ENCODE assay signal across 2 cellular contexts in the genomic region with DNA sequence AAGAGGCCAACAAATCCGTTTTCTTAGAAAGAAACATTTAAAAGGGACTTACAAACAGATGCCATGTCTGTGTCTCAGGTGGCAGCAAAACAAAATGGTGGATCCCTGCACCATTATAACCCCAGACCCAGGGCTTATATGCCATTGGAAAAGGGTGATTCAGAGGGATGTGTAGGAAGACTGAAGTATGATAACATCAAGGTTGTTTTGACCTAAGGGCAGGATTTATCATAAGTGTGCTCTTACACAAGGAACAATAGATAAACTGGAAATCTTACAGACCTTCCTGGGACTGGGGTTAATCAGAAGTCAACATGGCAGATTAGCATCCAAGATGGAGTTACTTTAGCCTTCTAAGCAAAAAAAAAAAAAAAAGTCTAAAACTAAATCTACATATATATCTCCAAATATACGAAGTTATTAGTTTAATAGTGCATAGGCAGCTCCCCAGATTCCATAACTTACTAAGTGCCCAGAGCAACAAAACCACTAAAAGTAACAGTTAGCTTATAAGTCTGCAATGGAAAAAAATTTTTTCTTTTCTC.
TF ChIP-seq lines count a peak whose summit lies in the region.

No MANE protein-coding gene starts in this region.

TF ChIP-seq in SK-N-SH treated with all-trans-retinoic acid at 6 μM for 48 hours, 23 proteins besides CTCF, POLR2A, EP300 and RAD21 (continued from another document):
- TF ChIP-seq, protein P1, sequence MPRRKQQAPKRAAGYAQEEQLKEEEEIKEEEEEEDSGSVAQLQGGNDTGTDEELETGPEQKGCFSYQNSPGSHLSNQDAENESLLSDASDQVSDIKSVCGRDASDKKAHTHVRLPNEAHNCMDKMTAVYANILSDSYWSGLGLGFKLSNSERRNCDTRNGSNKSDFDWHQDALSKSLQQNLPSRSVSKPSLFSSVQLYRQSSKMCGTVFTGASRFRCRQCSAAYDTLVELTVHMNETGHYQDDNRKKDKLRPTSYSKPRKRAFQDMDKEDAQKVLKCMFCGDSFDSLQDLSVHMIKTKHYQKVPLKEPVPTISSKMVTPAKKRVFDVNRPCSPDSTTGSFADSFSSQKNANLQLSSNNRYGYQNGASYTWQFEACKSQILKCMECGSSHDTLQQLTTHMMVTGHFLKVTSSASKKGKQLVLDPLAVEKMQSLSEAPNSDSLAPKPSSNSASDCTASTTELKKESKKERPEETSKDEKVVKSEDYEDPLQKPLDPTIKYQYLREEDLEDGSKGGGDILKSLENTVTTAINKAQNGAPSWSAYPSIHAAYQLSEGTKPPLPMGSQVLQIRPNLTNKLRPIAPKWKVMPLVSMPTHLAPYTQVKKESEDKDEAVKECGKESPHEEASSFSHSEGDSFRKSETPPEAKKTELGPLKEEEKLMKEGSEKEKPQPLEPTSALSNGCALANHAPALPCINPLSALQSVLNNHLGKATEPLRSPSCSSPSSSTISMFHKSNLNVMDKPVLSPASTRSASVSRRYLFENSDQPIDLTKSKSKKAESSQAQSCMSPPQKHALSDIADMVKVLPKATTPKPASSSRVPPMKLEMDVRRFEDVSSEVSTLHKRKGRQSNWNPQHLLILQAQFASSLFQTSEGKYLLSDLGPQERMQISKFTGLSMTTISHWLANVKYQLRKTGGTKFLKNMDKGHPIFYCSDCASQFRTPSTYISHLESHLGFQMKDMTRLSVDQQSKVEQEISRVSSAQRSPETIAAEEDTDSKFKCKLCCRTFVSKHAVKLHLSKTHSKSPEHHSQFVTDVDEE (CRISPR knock-in tag; IDR thresholded peaks at IDR 0.05) = peak; percentile 76; the same call in 1 of the 2 replicates
TF ChIP-seq in SK-N-SH treated with all-trans-retinoic acid at 6 μM for 48 hours: peak in this region for 1.

TF ChIP-seq in SK-N-SH, 30 proteins besides CTCF, POLR2A, EP300 and RAD21 (continued from another document):
- no peak for TF ChIP-seq RFX5 (IDR thresholded peaks at IDR 0.05; ENCODE audit: low read length)
- TF ChIP-seq TAF1 (IDR thresholded peaks at IDR 0.05; ENCODE audit: borderline replicate concordance, low read depth, low read length) = no peak
- TF ChIP-seq JUND (IDR thresholded peaks at IDR 0.05) = no peak
- TF ChIP-seq, protein P2, sequence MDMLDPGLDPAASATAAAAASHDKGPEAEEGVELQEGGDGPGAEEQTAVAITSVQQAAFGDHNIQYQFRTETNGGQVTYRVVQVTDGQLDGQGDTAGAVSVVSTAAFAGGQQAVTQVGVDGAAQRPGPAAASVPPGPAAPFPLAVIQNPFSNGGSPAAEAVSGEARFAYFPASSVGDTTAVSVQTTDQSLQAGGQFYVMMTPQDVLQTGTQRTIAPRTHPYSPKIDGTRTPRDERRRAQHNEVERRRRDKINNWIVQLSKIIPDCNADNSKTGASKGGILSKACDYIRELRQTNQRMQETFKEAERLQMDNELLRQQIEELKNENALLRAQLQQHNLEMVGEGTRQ (IDR thresholded peaks at IDR 0.05; ENCODE audit: borderline replicate concordance, low read depth, low read length) = no peak
- no peak for TF ChIP-seq NFIC (IDR thresholded peaks at IDR 0.05; ENCODE audit: borderline replicate concordance)
- TF ChIP-seq MEF2A (IDR thresholded peaks at IDR 0.05; ENCODE audit: borderline replicate concordance, low read depth) = no peak
- TF ChIP-seq, protein P3, sequence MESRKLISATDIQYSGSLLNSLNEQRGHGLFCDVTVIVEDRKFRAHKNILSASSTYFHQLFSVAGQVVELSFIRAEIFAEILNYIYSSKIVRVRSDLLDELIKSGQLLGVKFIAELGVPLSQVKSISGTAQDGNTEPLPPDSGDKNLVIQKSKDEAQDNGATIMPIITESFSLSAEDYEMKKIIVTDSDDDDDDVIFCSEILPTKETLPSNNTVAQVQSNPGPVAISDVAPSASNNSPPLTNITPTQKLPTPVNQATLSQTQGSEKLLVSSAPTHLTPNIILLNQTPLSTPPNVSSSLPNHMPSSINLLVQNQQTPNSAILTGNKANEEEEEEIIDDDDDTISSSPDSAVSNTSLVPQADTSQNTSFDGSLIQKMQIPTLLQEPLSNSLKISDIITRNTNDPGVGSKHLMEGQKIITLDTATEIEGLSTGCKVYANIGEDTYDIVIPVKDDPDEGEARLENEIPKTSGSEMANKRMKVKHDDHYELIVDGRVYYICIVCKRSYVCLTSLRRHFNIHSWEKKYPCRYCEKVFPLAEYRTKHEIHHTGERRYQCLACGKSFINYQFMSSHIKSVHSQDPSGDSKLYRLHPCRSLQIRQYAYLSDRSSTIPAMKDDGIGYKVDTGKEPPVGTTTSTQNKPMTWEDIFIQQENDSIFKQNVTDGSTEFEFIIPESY (IDR thresholded peaks at IDR 0.05; ENCODE audit: borderline replicate concordance, low read depth) = no peak
- no peak for TF ChIP-seq RXRA (IDR thresholded peaks at IDR 0.05; ENCODE audit: borderline replicate concordance, low read depth)
- no peak for TF ChIP-seq SIN3A (IDR thresholded peaks at IDR 0.05; ENCODE audit: borderline replicate concordance, low read depth, low read length)
- no peak for TF ChIP-seq TEAD4 (IDR thresholded peaks at IDR 0.05; ENCODE audit: borderline replicate concordance, insufficient read depth)
- TF ChIP-seq GABPA (IDR thresholded peaks at IDR 0.05; ENCODE audit: low read depth) = no peak
- TF ChIP-seq YY1 (IDR thresholded peaks at IDR 0.05; ENCODE audit: low read depth) = no peak
- TF ChIP-seq, protein P4, sequence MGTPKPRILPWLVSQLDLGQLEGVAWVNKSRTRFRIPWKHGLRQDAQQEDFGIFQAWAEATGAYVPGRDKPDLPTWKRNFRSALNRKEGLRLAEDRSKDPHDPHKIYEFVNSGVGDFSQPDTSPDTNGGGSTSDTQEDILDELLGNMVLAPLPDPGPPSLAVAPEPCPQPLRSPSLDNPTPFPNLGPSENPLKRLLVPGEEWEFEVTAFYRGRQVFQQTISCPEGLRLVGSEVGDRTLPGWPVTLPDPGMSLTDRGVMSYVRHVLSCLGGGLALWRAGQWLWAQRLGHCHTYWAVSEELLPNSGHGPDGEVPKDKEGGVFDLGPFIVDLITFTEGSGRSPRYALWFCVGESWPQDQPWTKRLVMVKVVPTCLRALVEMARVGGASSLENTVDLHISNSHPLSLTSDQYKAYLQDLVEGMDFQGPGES (IDR thresholded peaks at IDR 0.05; ENCODE audit: low read depth, low read length) = no peak
- TF ChIP-seq, protein P5, sequence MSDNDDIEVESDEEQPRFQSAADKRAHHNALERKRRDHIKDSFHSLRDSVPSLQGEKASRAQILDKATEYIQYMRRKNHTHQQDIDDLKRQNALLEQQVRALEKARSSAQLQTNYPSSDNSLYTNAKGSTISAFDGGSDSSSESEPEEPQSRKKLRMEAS (IDR thresholded peaks at IDR 0.05; ENCODE audit: low read depth) = no peak
- TF ChIP-seq, protein P6, sequence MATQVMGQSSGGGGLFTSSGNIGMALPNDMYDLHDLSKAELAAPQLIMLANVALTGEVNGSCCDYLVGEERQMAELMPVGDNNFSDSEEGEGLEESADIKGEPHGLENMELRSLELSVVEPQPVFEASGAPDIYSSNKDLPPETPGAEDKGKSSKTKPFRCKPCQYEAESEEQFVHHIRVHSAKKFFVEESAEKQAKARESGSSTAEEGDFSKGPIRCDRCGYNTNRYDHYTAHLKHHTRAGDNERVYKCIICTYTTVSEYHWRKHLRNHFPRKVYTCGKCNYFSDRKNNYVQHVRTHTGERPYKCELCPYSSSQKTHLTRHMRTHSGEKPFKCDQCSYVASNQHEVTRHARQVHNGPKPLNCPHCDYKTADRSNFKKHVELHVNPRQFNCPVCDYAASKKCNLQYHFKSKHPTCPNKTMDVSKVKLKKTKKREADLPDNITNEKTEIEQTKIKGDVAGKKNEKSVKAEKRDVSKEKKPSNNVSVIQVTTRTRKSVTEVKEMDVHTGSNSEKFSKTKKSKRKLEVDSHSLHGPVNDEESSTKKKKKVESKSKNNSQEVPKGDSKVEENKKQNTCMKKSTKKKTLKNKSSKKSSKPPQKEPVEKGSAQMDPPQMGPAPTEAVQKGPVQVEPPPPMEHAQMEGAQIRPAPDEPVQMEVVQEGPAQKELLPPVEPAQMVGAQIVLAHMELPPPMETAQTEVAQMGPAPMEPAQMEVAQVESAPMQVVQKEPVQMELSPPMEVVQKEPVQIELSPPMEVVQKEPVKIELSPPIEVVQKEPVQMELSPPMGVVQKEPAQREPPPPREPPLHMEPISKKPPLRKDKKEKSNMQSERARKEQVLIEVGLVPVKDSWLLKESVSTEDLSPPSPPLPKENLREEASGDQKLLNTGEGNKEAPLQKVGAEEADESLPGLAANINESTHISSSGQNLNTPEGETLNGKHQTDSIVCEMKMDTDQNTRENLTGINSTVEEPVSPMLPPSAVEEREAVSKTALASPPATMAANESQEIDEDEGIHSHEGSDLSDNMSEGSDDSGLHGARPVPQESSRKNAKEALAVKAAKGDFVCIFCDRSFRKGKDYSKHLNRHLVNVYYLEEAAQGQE (IDR thresholded peaks at IDR 0.05; ENCODE audit: low read depth, low read length) = no peak
- TF ChIP-seq, protein P7, sequence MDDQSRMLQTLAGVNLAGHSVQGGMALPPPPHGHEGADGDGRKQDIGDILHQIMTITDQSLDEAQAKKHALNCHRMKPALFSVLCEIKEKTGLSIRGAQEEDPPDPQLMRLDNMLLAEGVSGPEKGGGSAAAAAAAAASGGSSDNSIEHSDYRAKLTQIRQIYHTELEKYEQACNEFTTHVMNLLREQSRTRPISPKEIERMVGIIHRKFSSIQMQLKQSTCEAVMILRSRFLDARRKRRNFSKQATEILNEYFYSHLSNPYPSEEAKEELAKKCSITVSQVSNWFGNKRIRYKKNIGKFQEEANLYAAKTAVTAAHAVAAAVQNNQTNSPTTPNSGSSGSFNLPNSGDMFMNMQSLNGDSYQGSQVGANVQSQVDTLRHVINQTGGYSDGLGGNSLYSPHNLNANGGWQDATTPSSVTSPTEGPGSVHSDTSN (IDR thresholded peaks at IDR 0.05) = no peak
